ENCODE assay signal across 9 cellular contexts in genomic region chr15:63190993-63191392, GRCh38. TPM values are rescaled to one million over a fixed set of nuclear protein-coding genes. Genes with fewer than 3 reads are reported as not detected.
A peak's percentile ranks its signal among the peaks of the same experiment; 100 is the strongest.
DNase-seq lines count a peak whose midpoint lies in the region; ATAC-seq, FAIRE-seq and TF ChIP-seq lines count a peak whose summit lies in the region.
"Had no signal": no experiment of that assay in that cellular context is flagged by ENCODE, and none has a peak within 500 bp of the region (broad histone marks: within the 10 kb centered on the region; RNA-seq: fewer than 3 reads in every experiment).

No MANE protein-coding gene starts in this region.

- WGBS in K562 (ENCODE audit: insufficient coverage, low coverage, missing lambda C conversion rate): 14% methylated on average over 2 of the region's 2 CpGs

- H3K4me1 Mint-ChIP-seq in stimulated activated naive CD8-positive, alpha-beta T cell treated with anti-CD3 and anti-CD28 coated beads, Interleukin-15, Interleukin-2, amounts not matched to agents 100 ng/mL and 50 ng/mL, for 24 hours (ENCODE audit: low read depth): peaks cover 67% of the 10 kb centered on the region

- TF ChIP-seq CTCF in K562 (IDR thresholded peaks at IDR 0.05 in 2 of 3, conservative IDR thresholded peaks at IDR 0.05 in 1 of 3; ENCODE audit: insufficient read depth in 2 of 3, low read depth in 1 of 3, low read length in 3 of 3) (no peak), foreskin keratinocyte (conservative IDR thresholded peaks at IDR 0.05) (no peak)

- H3K4me3 ChIP-seq in K562: peak overlapping the region; percentile 87
- peak overlapping the region; percentile 89 for H3K4me3 ChIP-seq in mononuclear cell (ENCODE audit: low read length)

- peak overlapping the region in 1 of 2 experiments; percentile 87; a peak in 2 of 4 replicates for H3K9ac ChIP-seq in K562 (ENCODE audit: insufficient read depth in 1 of 2, low read depth in 2 of 2, low read length in 2 of 2)

- no peaks in the 10 kb centered on the region for H3K9me3 Mint-ChIP-seq in stimulated activated naive CD8-positive, alpha-beta T cell treated with anti-CD3 and anti-CD28 coated beads, Interleukin-15, Interleukin-2, amounts not matched to agents 100 ng/mL and 50 ng/mL, for 24 hours

- no peaks in the 10 kb centered on the region for H3K9me1 ChIP-seq in K562 (ENCODE audit: control insufficient read depth, insufficient read depth, low read length)

- H3K27ac ChIP-seq in K562 (ENCODE audit: extremely low read depth, low read depth, low read length): peak overlapping the region; percentile 80; the same call in 2 of the 3 replicates
- H3K27ac ChIP-seq in foreskin keratinocyte: no peak overlapping the region

- H3K4me1 ChIP-seq in K562 (replicated peaks in 1 of 2; ENCODE audit: control insufficient read depth in 2 of 2, insufficient read depth in 2 of 2, low read length in 2 of 2): peaks cover 14 to 52% of the 10 kb centered on the region in 2 experiments
- peaks cover 62% of the 10 kb centered on the region for H3K4me1 ChIP-seq in mononuclear cell (ENCODE audit: insufficient read depth, low read length)
- H3K4me1 ChIP-seq in foreskin keratinocyte: peaks cover 43% of the 10 kb centered on the region

- no peaks in the 10 kb centered on the region for H3K9me3 ChIP-seq in K562 (replicated peaks; ENCODE audit: control insufficient read depth, insufficient read depth, low read depth, low read length)
- H3K9me3 ChIP-seq in mononuclear cell (ENCODE audit: low read depth, low read length): no peaks in the 10 kb centered on the region

- no peak for TF ChIP-seq RAD21 in K562 (CRISPR knock-in tag; conservative IDR thresholded peaks at IDR 0.05 in 1 of 2, IDR thresholded peaks at IDR 0.05 in 1 of 2)

- no peaks in the 10 kb centered on the region for H3K27me3 Mint-ChIP-seq in stimulated activated naive CD8-positive, alpha-beta T cell treated with anti-CD3 and anti-CD28 coated beads, Interleukin-15, Interleukin-2, amounts not matched to agents 100 ng/mL and 50 ng/mL, for 24 hours

- CTCF ChIA-PET in K562 (lab: Yijun Ruan, JAX; ENCODE audit: low intra/inter-chr PET ratio): no interaction called here

- ATAC-seq in stimulated activated naive CD8-positive, alpha-beta T cell treated with anti-CD3 and anti-CD28 coated beads, Interleukin-15, Interleukin-2, amounts not matched to agents 100 U/mL and 50 U/mL, for 24 hours: no peak
- no peak for ATAC-seq in K562
- no peak for ATAC-seq in HG03108 (IDR thresholded peaks at IDR 0.05; ENCODE audit: unreplicated experiment)
- ATAC-seq in foreskin keratinocyte: no peak

- H3K27me3 ChIP-seq in K562 (ENCODE audit: control insufficient read depth in 2 of 2, insufficient read depth in 2 of 2, low read length in 2 of 2) (no peaks in the 10 kb centered on the region), mononuclear cell (ENCODE audit: insufficient read depth, low read length) (no peaks in the 10 kb centered on the region), foreskin keratinocyte (no peaks in the 10 kb centered on the region)

- intact Hi-C loops in K562 (cut with micrococcal nuclease): loop anchor here (5.0 kb wide), 2 partner anchors 34 to 86 kb away; partner anchors contain the start of genes APH1B and RPS27L

- peak overlapping the region; percentile 99 for H3K27ac Mint-ChIP-seq in stimulated activated naive CD8-positive, alpha-beta T cell treated with anti-CD3 and anti-CD28 coated beads, Interleukin-15, Interleukin-2, amounts not matched to agents 100 ng/mL and 50 ng/mL, for 24 hours

- H4K20me1 ChIP-seq in K562 (replicated peaks; ENCODE audit: control insufficient read depth, insufficient read depth, low read length): peaks cover 5% of the 10 kb centered on the region; the same call in 1 of the 2 replicates

- TF ChIP-seq POLR2A in K562 (conservative IDR thresholded peaks at IDR 0.05): no peak

- no peak for FAIRE-seq in K562 (lab: Jason Lieb, UNC)

- no TSS peak for BruUV-seq in K562 (replicated peaks; lab: Mats Ljungman, UMichigan)

- H2AFZ ChIP-seq in K562 (ENCODE audit: low read depth, low read length): no peak overlapping the region

- H3K36me3 Mint-ChIP-seq in stimulated activated naive CD8-positive, alpha-beta T cell treated with anti-CD3 and anti-CD28 coated beads, Interleukin-15, Interleukin-2, amounts not matched to agents 100 ng/mL and 50 ng/mL, for 24 hours (ENCODE audit: low read depth): peaks cover 39% of the 10 kb centered on the region

- peaks cover 66% of the 10 kb centered on the region for H3K79me2 ChIP-seq in K562 (ENCODE audit: control insufficient read depth, insufficient read depth, low read length)

- peaks cover 2% of the 10 kb centered on the region; the same call in 2 of the 3 replicates for H3K36me3 ChIP-seq in K562 (ENCODE audit: control insufficient read depth, insufficient read depth, low read length)

- TF ChIP-seq EP300 in K562 (IDR thresholded peaks at IDR 0.05; ENCODE audit: low read length): no peak

- no peak for DNase-seq in stimulated activated naive CD8-positive, alpha-beta T cell treated with anti-CD3 and anti-CD28 coated beads, Interleukin-15, Interleukin-2, amounts not matched to agents 100 U/mL and 50 U/mL, for 24 hours
- no peak for DNase-seq in K562 (ENCODE audit: extremely low read depth in 1 of 4, low spot score in 3 of 4)
- DNase-seq in DMS79 (lab: John Stamatoyannopoulos, UW): no peak
- no peak for DNase-seq in putamen (ENCODE audit: low spot score)
- no peak for DNase-seq in foreskin keratinocyte
- DNase-seq: NCI-H226 had no signal

- peak overlapping the region; percentile 100 for H3K4me3 Mint-ChIP-seq in stimulated activated naive CD8-positive, alpha-beta T cell treated with anti-CD3 and anti-CD28 coated beads, Interleukin-15, Interleukin-2, amounts not matched to agents 100 ng/mL and 50 ng/mL, for 24 hours

- in situ Hi-C loops in K562 (cut with MboI): no loop called here

- peak overlapping the region; percentile 99 for H3K4me2 ChIP-seq in K562 (ENCODE audit: insufficient read depth, low read length)

- POLR2A ChIA-PET in K562 (lab: Yijun Ruan, JAX): interaction anchor here (0.6 to 4.7 kb wide), 14 partner anchors 9 to 319 kb away, joined by 3 to 36 read pairs (median 4); no protein-coding TSS in a partner anchor

TF ChIP-seq in K562, 482 proteins besides CTCF, POLR2A, EP300 and RAD21 (continues in another document):
- TF ChIP-seq CEBPG (CRISPR knock-in tag; IDR thresholded peaks at IDR 0.05): no peak
- TF ChIP-seq CEBPG (tag; conservative IDR thresholded peaks at IDR 0.05 in 1 of 2, IDR thresholded peaks at IDR 0.05 in 1 of 2): 0 out of 4 replicates have a peak, but pooled peaks of 1 of the 2 experiments have one; percentile 9
- no peak for TF ChIP-seq PHF20 (IDR thresholded peaks at IDR 0.05; ENCODE audit: partially characterized antibody)
- TF ChIP-seq POLR2H (tag; IDR thresholded peaks at IDR 0.05; ENCODE audit: low read depth): peak; percentile 49; the same call in 1 of the 2 replicates

RNA-seq across cellular contexts. Expression of gene RAB8B, which starts 1.6 kb away (rescaled TPM):
- total RNA-seq in K562 (2011; cell fraction: chromatin; rRNA removed; ENCODE audit: low replicate concordance): 10.7 and 17.8 TPM in 2 replicates
- 5.3 and 7.3 TPM in 2 replicates for total RNA-seq in K562 (2011; cell fraction: nucleolus; rRNA removed)
- total RNA-seq in K562 (2011; cell fraction: nucleoplasm; rRNA removed): 10.6 and 18.9 TPM in 2 replicates
- total RNA-seq in K562 (2014; rRNA removed) (23.6 and 24.6 TPM in 2 replicates), K562 (2014; rRNA removed; fragmentation: Illumina TruSeq; extraction: Trizol) (28.9 and 33.9 TPM in 2 replicates), K562 (2015; rRNA removed; fragmentation: Illumina TruSeq; extraction: Trizol) (30.8 and 32.1 TPM in 2 replicates), K562 (2021) (24.2 and 27.3 TPM in 2 replicates), mononuclear cell (163 TPM), foreskin keratinocyte (18.9 and 20.4 TPM in 2 replicates)
- polyA plus RNA-seq in K562 (2011; rRNA removed) (13.2 and 21.5 TPM in 2 replicates), K562 (2014; fragmentation: Illumina TruSeq; extraction: Trizol) (20.5 and 30.0 TPM in 2 replicates), K562 (2014; fragmentation: Nextera tagmentation; extraction: Ambion mirVana) (10 to 100 TPM in 1 of 2 experiments, 1 to 10 TPM in 1; 7.8 to 12.1 TPM), K562 (2014; rRNA removed) (17.4 and 17.6 TPM in 2 replicates), foreskin keratinocyte (4.5 and 5.1 TPM in 2 replicates)
- 4.1 and 7.1 TPM in 2 replicates for polyA plus RNA-seq in K562 (2011; cell fraction: cytosol; rRNA removed)
- polyA plus RNA-seq in K562 (2011; cell fraction: nucleus; rRNA removed): 12.5 and 14.7 TPM in 2 replicates
- 12.2 and 30.2 TPM in 2 replicates for polyA plus RNA-seq in K562 (2012)
- 48.4 and 52.6 TPM in 2 replicates for polyA minus RNA-seq in K562 (2011; rRNA and poly(A)+ RNA removed)
- 36.9 and 49.1 TPM in 2 replicates for polyA minus RNA-seq in K562 (2011; cell fraction: cytosol; rRNA and poly(A)+ RNA removed)
- 6.1 and 10.1 TPM in 2 replicates for polyA minus RNA-seq in K562 (2011; cell fraction: nucleus; rRNA and poly(A)+ RNA removed)

RNA-seq across cellular contexts. Expression of gene RPS27L, which starts 33.7 kb away (rescaled TPM):
- 10.6 and 25.3 TPM in 2 replicates for total RNA-seq in K562 (2011; cell fraction: chromatin; rRNA removed; ENCODE audit: low replicate concordance)
- total RNA-seq in K562 (2011; cell fraction: nucleolus; rRNA removed): 10.3 and 10.4 TPM in 2 replicates
- total RNA-seq in K562 (2011; cell fraction: nucleoplasm; rRNA removed): 17.9 and 22.3 TPM in 2 replicates
- total RNA-seq in K562 (2014; rRNA removed): 75.1 and 85.7 TPM in 2 replicates
- 128 and 148 TPM in 2 replicates for total RNA-seq in K562 (2014; rRNA removed; fragmentation: Illumina TruSeq; extraction: Trizol)
- total RNA-seq in K562 (2015; rRNA removed; fragmentation: Illumina TruSeq; extraction: Trizol): 92.6 and 105 TPM in 2 replicates
- total RNA-seq in K562 (2021): 94.4 and 115 TPM in 2 replicates
- polyA plus RNA-seq in K562 (2011; rRNA removed): 117 and 155 TPM in 2 replicates
- polyA plus RNA-seq in K562 (2011; cell fraction: cytosol; rRNA removed): 29.8 and 61.5 TPM in 2 replicates
- polyA plus RNA-seq in K562 (2011; cell fraction: nucleus; rRNA removed): 20.0 and 40.3 TPM in 2 replicates
- polyA plus RNA-seq in K562 (2012): 157 and 166 TPM in 2 replicates
- 72.2 and 79.3 TPM in 2 replicates for polyA plus RNA-seq in K562 (2014; fragmentation: Illumina TruSeq; extraction: Trizol)
- polyA plus RNA-seq in K562 (2014; fragmentation: Nextera tagmentation; extraction: Ambion mirVana): 100 to 1,000 TPM; 328 to 382 TPM
- polyA plus RNA-seq in K562 (2014; rRNA removed): 115 and 116 TPM in 2 replicates
- polyA minus RNA-seq in K562 (2011; rRNA and poly(A)+ RNA removed): 27.4 and 34.5 TPM in 2 replicates
- 15.9 and 18.7 TPM in 2 replicates for polyA minus RNA-seq in K562 (2011; cell fraction: cytosol; rRNA and poly(A)+ RNA removed)
- 8.5 and 15.7 TPM in 2 replicates for polyA minus RNA-seq in K562 (2011; cell fraction: nucleus; rRNA and poly(A)+ RNA removed)
- 35.6 TPM for total RNA-seq in mononuclear cell
- 129 and 140 TPM in 2 replicates for total RNA-seq in foreskin keratinocyte
- polyA plus RNA-seq in foreskin keratinocyte: 199 and 221 TPM in 2 replicates
